Comparison of ENCODE assay signal across 20 cellular contexts in the genomic region with DNA sequence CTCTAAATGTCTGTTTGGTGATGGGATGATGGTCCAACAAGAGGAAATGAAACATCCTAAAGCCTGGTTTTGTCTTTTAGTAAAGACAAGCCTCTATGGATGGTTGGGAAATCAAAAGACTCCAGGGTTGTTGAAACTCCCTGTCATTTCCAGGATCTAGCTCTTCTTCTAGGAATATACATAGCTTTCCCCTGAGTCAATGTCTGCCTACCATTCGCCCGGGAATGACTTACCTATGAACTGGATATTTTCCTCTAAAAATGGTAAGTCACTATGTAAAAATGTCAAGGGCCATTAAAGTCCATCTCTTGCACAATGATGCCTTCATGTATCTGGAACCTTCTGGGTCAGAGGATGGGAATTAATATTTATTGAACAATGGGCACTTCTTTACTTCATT. TPM values are rescaled to one million over a fixed set of nuclear protein-coding genes. Genes with fewer than 3 reads are reported as not detected.
DNase-seq lines count a peak whose midpoint lies in the region; ATAC-seq, FAIRE-seq and TF ChIP-seq lines count a peak whose summit lies in the region.
"Had no signal": no experiment of that assay in that cellular context is flagged by ENCODE, and none has a peak within 500 bp of the region (broad histone marks: within the 10 kb centered on the region; RNA-seq: fewer than 3 reads in every experiment).

No MANE protein-coding gene starts in this region.

- peaks cover 4% of the 10 kb centered on the region for H3K27me3 ChIP-seq in bronchial epithelial cell (ENCODE audit: control insufficient read depth, insufficient read depth, low read length)
- H3K27me3 ChIP-seq: colonic mucosa, right atrium auricular region, tibial nerve had no signal

- no peak for ATAC-seq in GM18907 (IDR thresholded peaks at IDR 0.05; ENCODE audit: unreplicated experiment)
- ATAC-seq: activated T-cell treated with anti-CD3 and anti-CD28 coated beads, Interleukin-2, amount 50 U/mL, for 72 hours; esophagus mucosa had no signal

- no peak for TF ChIP-seq CTCF in AG09309 (IDR thresholded peaks at IDR 0.05; ENCODE audit: control insufficient read depth, insufficient read depth, low read depth, low read length, missing control alignments)
- no peak for TF ChIP-seq CTCF in bronchial epithelial cell (IDR thresholded peaks at IDR 0.05; ENCODE audit: insufficient read depth, low read length, severe bottlenecking)

- H3K4me3 ChIP-seq in AG09309 (ENCODE audit: control insufficient read depth, low read depth, low read length) (no peak overlapping the region), bronchial epithelial cell (ENCODE audit: low read depth, low read length) (no peak overlapping the region)
- H3K4me3 ChIP-seq: BLaER1 treated with 17β-estradiol and CSF1 and Interleukin-3, amounts not matched to agents 10 nM and 100 nM; colonic mucosa; right atrium auricular region; SJCRH30; tibial nerve had no signal

- peak; percentile 60 for DNase-seq in AG09309 (ENCODE audit: low read depth)
- DNase-seq in HS-5 (ENCODE audit: low read depth): peak; percentile 94
- DNase-seq in bronchial epithelial cell (ENCODE audit: low read depth): peak; percentile 73
- peak; percentile 95 for DNase-seq in kidney glomerular epithelial cell (lab: John Stamatoyannopoulos, UW)
- no peak for DNase-seq in KBM-7
- DNase-seq in AG08396 (ENCODE audit: low spot score): no peak
- no peak for DNase-seq in erythroblast (lab: John Stamatoyannopoulos, UW)
- DNase-seq: activated CD4-positive, alpha-beta memory T cell treated with anti-CD3 and anti-CD28 coated beads, Interleukin-2, amount 10 ng/mL, durations not matched to agents 7 days and 5 days; activated T-cell treated with anti-CD3 and anti-CD28 coated beads, Interleukin-2, amount 50 U/mL, for 72 hours; colonic mucosa; GOT3; NCI-H1105; SJCRH30; stimulated activated CD4-positive, alpha-beta T cell treated with anti-CD3 and anti-CD28 coated beads, Interleukin-4, amount 100 ng/mL, for 1 hour had no signal

- no peaks in the 10 kb centered on the region for H3K36me3 ChIP-seq in bronchial epithelial cell (ENCODE audit: control insufficient read depth, insufficient read depth, low read length)
- H3K36me3 ChIP-seq: BLaER1 treated with 17β-estradiol and CSF1 and Interleukin-3, amounts not matched to agents 10 nM and 100 nM; colonic mucosa; right atrium auricular region; SJCRH30; tibial nerve had no signal

- no peak for FAIRE-seq in bronchial epithelial cell (lab: Jason Lieb, UNC)
- FAIRE-seq: TTC549 had no signal

- TF ChIP-seq POLR2A in erythroblast (IDR thresholded peaks at IDR 0.05; ENCODE audit: low read length): no peak

- in situ Hi-C loops in KBM-7 (cut with MboI; ENCODE audit: low pct_unique_long_range_greater_than_20kb, low sequenced_read_pairs): no loop called here

RNA-seq across cellular contexts. Expression of a gene that starts 11.1 kb away (rescaled TPM):
- 0.26 TPM in 1 of 2 replicates, not detected in the other for total RNA-seq in bronchial epithelial cell
- total RNA-seq: activated CD4-positive, alpha-beta memory T cell treated with anti-CD3 and anti-CD28 coated beads, Interleukin-2, amount 10 ng/mL, durations not matched to agents 7 days and 5 days; activated T-cell treated with anti-CD3 and anti-CD28 coated beads, Interleukin-2, amount 50 U/mL, for 72 hours; right atrium auricular region; SJCRH30; tibial nerve had no signal

RNA-seq across cellular contexts. Expression of a gene that starts 32.1 kb away (rescaled TPM):
- total RNA-seq in bronchial epithelial cell: not detected in 2 replicates
- total RNA-seq: activated CD4-positive, alpha-beta memory T cell treated with anti-CD3 and anti-CD28 coated beads, Interleukin-2, amount 10 ng/mL, durations not matched to agents 7 days and 5 days; activated T-cell treated with anti-CD3 and anti-CD28 coated beads, Interleukin-2, amount 50 U/mL, for 72 hours; right atrium auricular region; tibial nerve had no signal

RNA-seq across cellular contexts. Expression of a gene that starts 45.2 kb away (rescaled TPM):
- 1.3 and 2.2 TPM in 2 replicates for total RNA-seq in bronchial epithelial cell

Comparison
In these comparisons a context has a peak if more than half of its experiments do, and no peak if none do; other contexts are left out.
1. DNase-seq: peak in AG09309 (single experiment), HS-5 (single experiment), bronchial epithelial cell (single experiment) and kidney glomerular epithelial cell (single experiment); none in KBM-7 (single experiment), AG08396 (single experiment) and erythroblast (0 of 2).